8 cellular contexts compared by ENCODE assay signal in the genomic region with DNA sequence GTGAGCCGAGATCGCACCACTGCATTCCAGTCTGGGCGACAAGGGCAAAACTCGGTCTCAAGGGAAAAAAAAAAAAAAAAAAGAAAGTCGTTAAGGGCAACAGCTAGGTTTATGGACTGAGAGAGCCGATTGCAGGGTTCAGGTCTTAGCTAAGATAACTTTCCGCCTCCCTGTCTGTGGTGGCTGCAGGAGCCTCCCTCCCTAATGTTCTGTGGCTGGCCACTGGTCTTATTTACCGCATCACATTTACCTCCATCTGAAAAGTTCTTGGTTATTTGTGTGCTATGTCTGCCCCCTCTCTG. TPM values are rescaled to one million over a fixed set of nuclear protein-coding genes. Genes with fewer than 3 reads are reported as not detected.
A peak's percentile ranks its signal among the peaks of the same experiment; 100 is the strongest.
DNase-seq lines count a peak whose midpoint lies in the region; ATAC-seq and TF ChIP-seq lines count a peak whose summit lies in the region.

No MANE protein-coding gene starts in this region.

- TF ChIP-seq POLR2A in right lobe of liver (IDR thresholded peaks at IDR 0.05) = no peak
- TF ChIP-seq POLR2A in tibial nerve (IDR thresholded peaks at IDR 0.05) = no peak

- H3K27me3 ChIP-seq in adipocyte (replicated peaks; ENCODE audit: control insufficient read depth, insufficient read depth, low read length) (no peaks in the 10 kb centered on the region), right lobe of liver (no peaks in the 10 kb centered on the region), tibial nerve (no peaks in the 10 kb centered on the region)

- WGBS in right lobe of liver (ENCODE audit: insufficient coverage, low coverage, low lambda C conversion rate, missing lambda C conversion rate) = 43% methylated on average over 6 of the region's 8 CpGs
- 34 to 44% methylated on average over 8 of the region's 8 CpGs for WGBS in tibial nerve, 2 donors

- H3K27ac ChIP-seq in right lobe of liver (no peak overlapping the region), tibial nerve (peak overlapping the region; percentile 63 to 92 (median 84))

- H3K4me1 ChIP-seq in adipocyte (ENCODE audit: control insufficient read depth, insufficient read depth, low read length) (peaks cover 42% of the 10 kb centered on the region), right lobe of liver (peaks cover 0 to 30% (median 0%) of the 10 kb centered on the region in 4 donors), tibial nerve (peaks cover 0 to 51% (median 20%) of the 10 kb centered on the region in 4 donors)

- H3K36me3 Mint-ChIP-seq in activated naive CD4-positive, alpha-beta T cell treated with anti-CD3 and anti-CD28 coated beads, Interleukin-2, amount 50 U/mL, for 24 hours = no peaks in the 10 kb centered on the region

- H3K27ac Mint-ChIP-seq in activated naive CD4-positive, alpha-beta T cell treated with anti-CD3 and anti-CD28 coated beads, Interleukin-2, amount 50 U/mL, for 24 hours = no peak overlapping the region

- H3K9me3 ChIP-seq in adipocyte (ENCODE audit: control insufficient read depth, low read length) (no peaks in the 10 kb centered on the region), right lobe of liver (no peaks in the 10 kb centered on the region), tibial nerve (no peaks in the 10 kb centered on the region)

- H3K36me3 ChIP-seq in adipocyte (ENCODE audit: control insufficient read depth, insufficient read depth, low read length, severe bottlenecking) (no peaks in the 10 kb centered on the region), right lobe of liver (no peaks in the 10 kb centered on the region), tibial nerve (no peaks in the 10 kb centered on the region)

- H3K4me3 ChIP-seq in adipocyte (ENCODE audit: low read length) = peak overlapping the region; percentile 80
- peak overlapping the region; percentile 48 to 63 (median 55) for H3K4me3 ChIP-seq in right lobe of liver
- H3K4me3 ChIP-seq in tibial nerve = peak overlapping the region in 3 of 4 donors; percentile 48 to 69 (median 50)

- TF ChIP-seq CTCF in right lobe of liver (IDR thresholded peaks at IDR 0.05) (no peak), tibial nerve (IDR thresholded peaks at IDR 0.05) (no peak)

- intact Hi-C loops in right lobe of liver (cut with DNase I) = no loop called here

- TF ChIP-seq EP300 in tibial nerve (IDR thresholded peaks at IDR 0.05) = no peak

- H3K4me1 Mint-ChIP-seq in activated naive CD4-positive, alpha-beta T cell treated with anti-CD3 and anti-CD28 coated beads, Interleukin-2, amount 50 U/mL, for 24 hours = peaks cover 27% of the 10 kb centered on the region

- no peak for DNase-seq in activated naive CD4-positive, alpha-beta T cell treated with Interleukin-2 at 50 U/mL for 16 hours
- DNase-seq in adipocyte (ENCODE audit: low read depth) (no peak), right lobe of liver (no peak), tibial nerve (ENCODE audit: low spot score in 2 of 2) (no peak)
- no peak for DNase-seq in stimulated activated CD8-positive, alpha-beta memory T cell treated with anti-CD3 and anti-CD28 coated beads, Interleukin-4, amount 100 ng/mL, for 48 hours

- no peaks in the 10 kb centered on the region for H3K27me3 Mint-ChIP-seq in activated naive CD4-positive, alpha-beta T cell treated with anti-CD3 and anti-CD28 coated beads, Interleukin-2, amount 50 U/mL, for 24 hours

- H3K9ac ChIP-seq in adipocyte (ENCODE audit: low read length) = peak overlapping the region; percentile 86

- no peak for ATAC-seq in right lobe of liver
- ATAC-seq in GM21737 (IDR thresholded peaks at IDR 0.05; ENCODE audit: unreplicated experiment) = no peak
- ATAC-seq in HG03108 (IDR thresholded peaks at IDR 0.05; ENCODE audit: unreplicated experiment) = no peak

- no peaks in the 10 kb centered on the region for H3K9me3 Mint-ChIP-seq in activated naive CD4-positive, alpha-beta T cell treated with anti-CD3 and anti-CD28 coated beads, Interleukin-2, amount 50 U/mL, for 24 hours

- H3K4me3 Mint-ChIP-seq in activated naive CD4-positive, alpha-beta T cell treated with anti-CD3 and anti-CD28 coated beads, Interleukin-2, amount 50 U/mL, for 24 hours = peak overlapping the region; percentile 86

RNA-seq across cellular contexts. Expression of a gene that starts 0.7 kb away (rescaled TPM):
- total RNA-seq in right lobe of liver = 1 to 10 TPM; 1.7 to 7.2 (median 4.9) TPM
- 1 to 10 TPM; 4.0 to 7.8 (median 6.7) TPM for total RNA-seq in tibial nerve

RNA-seq across cellular contexts. Expression of a gene that starts 45.9 kb away (rescaled TPM):
- 1 to 10 TPM; 3.8 to 5.0 (median 4.7) TPM for total RNA-seq in right lobe of liver
- 10 to 100 TPM; 12.9 to 38.4 (median 15.1) TPM for total RNA-seq in tibial nerve

Comparison
In these comparisons a context has a peak if more than half of its experiments do, and no peak if none do; other contexts are left out.
1. H3K27ac ChIP-seq: peak in tibial nerve (4 of 4); none in right lobe of liver (0 of 3).
2. Peak in every context shown above with its lines, with median percentiles within 50 percentile points of each other: H3K4me3 ChIP-seq.